In the genomic region with DNA sequence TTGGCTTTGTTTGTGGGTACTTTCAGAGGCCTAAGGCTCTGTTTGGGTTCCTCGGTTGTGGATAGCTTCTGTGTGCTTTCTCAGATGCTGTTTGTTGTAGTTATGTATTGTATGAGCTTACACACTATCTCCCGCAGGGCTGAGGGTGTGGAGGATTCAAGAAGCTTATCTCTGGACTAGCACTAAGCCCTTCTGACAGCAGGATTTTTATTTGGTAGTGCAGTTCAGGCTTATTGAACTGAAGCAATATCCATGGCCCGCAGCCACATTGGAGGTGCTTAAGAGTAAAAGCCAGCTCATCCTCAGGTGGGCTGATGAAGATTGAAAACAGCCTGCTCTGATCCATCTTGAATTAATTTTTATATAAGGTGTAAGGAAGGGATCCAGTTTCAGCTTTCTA, we compare ENCODE assay signal across 25 cellular contexts.
DNase-seq lines count a peak whose midpoint lies in the region; ATAC-seq, FAIRE-seq and TF ChIP-seq lines count a peak whose summit lies in the region.
"Had no signal": no experiment of that assay in that cellular context is flagged by ENCODE, and none has a peak within 500 bp of the region (broad histone marks: within the 10 kb centered on the region; RNA-seq: fewer than 3 reads in every experiment).

No MANE protein-coding gene starts in this region.

- no peaks in the 10 kb centered on the region for H3K27me3 ChIP-seq in naive thymus-derived CD4-positive, alpha-beta T cell (ENCODE audit: control insufficient read depth in 2 of 2, insufficient read depth in 2 of 2, low read length in 2 of 2)
- H3K27me3 ChIP-seq: BE2C; BLaER1 treated with 17β-estradiol and CSF1 and Interleukin-3, amounts not matched to agents 10 nM and 100 nM had no signal

- H3K27me3 Mint-ChIP-seq in activated T-helper 17 cell treated with anti-CD3 and anti-CD28 coated beads, Interleukin-2, amount 50 U/mL, for 72 hours, result peaks cover 13% of the 10 kb centered on the region
- peaks cover 0 to 28% (median 7%) of the 10 kb centered on the region in 5 donors for H3K27me3 Mint-ChIP-seq in naive thymus-derived CD4-positive, alpha-beta T cell

- ATAC-seq in activated T-helper 17 cell treated with anti-CD3 and anti-CD28 coated beads, Interleukin-2, amount 50 U/mL, for 72 hours (replicated peaks), result no peak
- no peak for ATAC-seq in naive thymus-derived CD4-positive, alpha-beta T cell
- ATAC-seq: A549, GM12878, GM23338 had no signal

- no peak overlapping the region for H3K27ac Mint-ChIP-seq in activated T-helper 17 cell treated with anti-CD3 and anti-CD28 coated beads, Interleukin-2, amount 50 U/mL, for 72 hours
- H3K27ac Mint-ChIP-seq in naive thymus-derived CD4-positive, alpha-beta T cell, result no peak overlapping the region
- H3K27ac Mint-ChIP-seq: CD4-positive, alpha-beta memory T cell; HFFc6 had no signal

- peak; percentile 94 for FAIRE-seq in D721Med (lab: Jason Lieb, UNC)
- FAIRE-seq: A549, GM12878, GM19239, H54 had no signal

- POLR2A ChIA-PET in naive thymus-derived CD4-positive, alpha-beta T cell (lab: Charles Lee), result no interaction called here

- intact Hi-C loops in naive thymus-derived CD4-positive, alpha-beta T cell (cut with micrococcal nuclease), result no loop called here

- no peak overlapping the region for H3K27ac ChIP-seq in naive thymus-derived CD4-positive, alpha-beta T cell (ENCODE audit: low read depth, low read length)
- H3K27ac ChIP-seq: A549; BLaER1 treated with 17β-estradiol and CSF1 and Interleukin-3, amounts not matched to agents 10 nM and 100 nM had no signal

- no peak overlapping the region for H3K4me3 ChIP-seq in naive thymus-derived CD4-positive, alpha-beta T cell (ENCODE audit: low read length)
- H3K4me3 ChIP-seq: A549; BLaER1 treated with 17β-estradiol and CSF1 and Interleukin-3, amounts not matched to agents 10 nM and 100 nM; GM12878; GM23338; HAP-1 had no signal

- no peak for TF ChIP-seq CTCF in D721Med (IDR thresholded peaks at IDR 0.05; ENCODE audit: insufficient read depth, missing control alignments)

- no peak overlapping the region for H3K4me3 Mint-ChIP-seq in activated T-helper 17 cell treated with anti-CD3 and anti-CD28 coated beads, Interleukin-2, amount 50 U/mL, for 72 hours
- H3K4me3 Mint-ChIP-seq in naive thymus-derived CD4-positive, alpha-beta T cell, result no peak overlapping the region
- H3K4me3 Mint-ChIP-seq: CD4-positive, alpha-beta memory T cell; GM23338; HFFc6 had no signal

- no peaks in the 10 kb centered on the region for H3K9me3 ChIP-seq in naive thymus-derived CD4-positive, alpha-beta T cell (ENCODE audit: control insufficient read depth in 2 of 3, low read length in 3 of 3)
- H3K9me3 ChIP-seq: A549, BE2C, HAP-1 had no signal

- H3K9me3 Mint-ChIP-seq in activated T-helper 17 cell treated with anti-CD3 and anti-CD28 coated beads, Interleukin-2, amount 50 U/mL, for 72 hours, result no peaks in the 10 kb centered on the region
- H3K9me3 Mint-ChIP-seq in naive thymus-derived CD4-positive, alpha-beta T cell, result peaks cover 0 to 12% (median 0%) of the 10 kb centered on the region in 11 donors
- H3K9me3 Mint-ChIP-seq: GM23338 had no signal

- H3K36me3 Mint-ChIP-seq in activated T-helper 17 cell treated with anti-CD3 and anti-CD28 coated beads, Interleukin-2, amount 50 U/mL, for 72 hours (ENCODE audit: low read depth), result no peaks in the 10 kb centered on the region
- H3K36me3 Mint-ChIP-seq in naive thymus-derived CD4-positive, alpha-beta T cell, result peaks cover 0 to 3% (median 0%) of the 10 kb centered on the region in 5 donors
- H3K36me3 Mint-ChIP-seq: CD4-positive, alpha-beta memory T cell had no signal

- H3K4me1 ChIP-seq in naive thymus-derived CD4-positive, alpha-beta T cell (ENCODE audit: control insufficient read depth in 2 of 2, insufficient read depth in 2 of 2, low read length in 2 of 2), result no peaks in the 10 kb centered on the region
- H3K4me1 ChIP-seq: A549; BE2C; BLaER1 treated with 17β-estradiol and CSF1 and Interleukin-3, amounts not matched to agents 10 nM and 100 nM; HAP-1 had no signal

- no peaks in the 10 kb centered on the region for H3K4me1 Mint-ChIP-seq in activated T-helper 17 cell treated with anti-CD3 and anti-CD28 coated beads, Interleukin-2, amount 50 U/mL, for 72 hours
- no peaks in the 10 kb centered on the region for H3K4me1 Mint-ChIP-seq in naive thymus-derived CD4-positive, alpha-beta T cell
- H3K4me1 Mint-ChIP-seq: CD4-positive, alpha-beta memory T cell had no signal

- H3K36me3 ChIP-seq in naive thymus-derived CD4-positive, alpha-beta T cell (ENCODE audit: control insufficient read depth in 2 of 3, insufficient read depth in 3 of 3, low read length in 3 of 3), result no peaks in the 10 kb centered on the region
- H3K36me3 ChIP-seq: BE2C; BLaER1 treated with 17β-estradiol and CSF1 and Interleukin-3, amounts not matched to agents 10 nM and 100 nM; HAP-1 had no signal

- DNase-seq in D721Med (ENCODE audit: insufficient read length, low spot score) (peak; percentile 25), OCI-M1 (lab: John Stamatoyannopoulos, UW) (peak; percentile 2), iris pigment epithelial cell (ENCODE audit: low read depth) (peak; percentile 29)
- DNase-seq in stimulated activated CD4-positive, alpha-beta T cell treated with anti-CD3 and anti-CD28 coated beads, Interleukin-1b, Interleukin-23, amount 100 ng/mL, for 48 hours, result no peak
- no peak for DNase-seq in naive thymus-derived CD4-positive, alpha-beta T cell
- DNase-seq: 8988T; ACHN; AML-193; BE2C; Calu3; CD4-positive, alpha-beta memory T cell; COR-L47; DMS 273 treated with DMSO at 0.1 percent for 48 hours; DMS79; EL; GDM1; HFFc6 had no signal

- CTCF ChIA-PET in naive thymus-derived CD4-positive, alpha-beta T cell (lab: Charles Lee), result no interaction called here

Comparison
In these comparisons a context has a peak if more than half of its experiments do, and no peak if none do; other contexts are left out.
1. DNase-seq: peak in D721Med (single experiment), OCI-M1 (single experiment) and iris pigment epithelial cell (single experiment); none in stimulated activated CD4-positive, alpha-beta T cell treated with anti-CD3 and anti-CD28 coated beads, Interleukin-1b, Interleukin-23, amount 100 ng/mL, for 48 hours (single experiment) and naive thymus-derived CD4-positive, alpha-beta T cell (0 of 9).